Comparison of ENCODE assay signal across 8 cellular contexts in the genomic region with DNA sequence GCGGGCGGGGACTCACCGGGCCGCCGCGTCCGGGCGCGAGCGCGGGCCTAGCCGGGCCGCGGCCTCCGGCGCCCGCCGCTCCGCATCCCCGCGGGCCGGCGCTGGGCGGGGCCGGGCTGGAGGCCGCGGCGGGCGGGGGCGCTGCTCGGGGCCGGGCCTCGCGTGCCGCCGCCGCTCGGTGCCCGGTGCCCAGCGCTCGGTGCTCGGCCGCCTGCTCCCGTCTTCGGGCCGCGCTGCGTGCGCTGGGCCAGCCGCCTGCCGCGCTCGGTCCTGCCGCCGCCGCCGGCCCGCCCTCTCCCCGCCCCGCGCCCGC. TPM values are rescaled to one million over a fixed set of nuclear protein-coding genes. Genes with fewer than 3 reads are reported as not detected.
DNase-seq lines count a peak whose midpoint lies in the region; ATAC-seq lines count a peak whose summit lies in the region.

A gene (minus strand): TSS at position 281 of the 313 bp plus-strand sequence. CDS start 3,105 bp downstream, outside the sequence.

- peaks cover 46% of the 10 kb centered on the region for H3K27me3 ChIP-seq in ectodermal cell (ENCODE audit: control insufficient read depth, insufficient read depth, low read length, poor library complexity, severe bottlenecking)
- H3K27me3 ChIP-seq in mucosa of rectum (ENCODE audit: control insufficient read depth in 2 of 2, insufficient read depth in 2 of 2, low read length in 2 of 2), result no peaks in the 10 kb centered on the region

- H3K27ac ChIP-seq in ectodermal cell (ENCODE audit: insufficient read depth, low read depth, low read length, poor library complexity, severe bottlenecking), result no peak within 1 kb of the TSS
- peak within 1 kb of the TSS; percentile 79 to 84 for H3K27ac ChIP-seq in mucosa of rectum (ENCODE audit: low read depth in 2 of 2, low read length in 2 of 2)

- DNase-seq in NCI-H128 (lab: John Stamatoyannopoulos, UW; ENCODE audit: unreplicated experiment), result peak; percentile 19
- DNase-seq in OCI-M1 (lab: John Stamatoyannopoulos, UW), result no peak
- DNase-seq in NCI-H1694 treated with DMSO at 0.1 percent for 48 hours (lab: John Stamatoyannopoulos, UW), result no peak

- H3K4me1 ChIP-seq in ectodermal cell (ENCODE audit: control insufficient read depth, insufficient read depth, low read length) (peaks cover 35% of the 10 kb centered on the region), mucosa of rectum (ENCODE audit: control insufficient read depth in 2 of 2, insufficient read depth in 2 of 2, low read length in 2 of 2) (peaks cover 40 to 61% of the 10 kb centered on the region in 2 donors)

- H3K9ac ChIP-seq in mucosa of rectum (ENCODE audit: low read depth in 1 of 2, low read length in 2 of 2), result peak within 1 kb of the TSS; percentile 83 to 86

- ATAC-seq in GM21381 (IDR thresholded peaks at IDR 0.05; ENCODE audit: unreplicated experiment) (peak; percentile 21), GM18520 (IDR thresholded peaks at IDR 0.05; ENCODE audit: unreplicated experiment) (no peak), HG02588 (IDR thresholded peaks at IDR 0.05; ENCODE audit: unreplicated experiment) (no peak)

- no peaks in the 10 kb centered on the region for H3K36me3 ChIP-seq in ectodermal cell (ENCODE audit: control insufficient read depth, insufficient read depth, low read length)
- peaks cover 0 to 12% of the 10 kb centered on the region in 2 donors for H3K36me3 ChIP-seq in mucosa of rectum (ENCODE audit: control insufficient read depth in 2 of 2, insufficient read depth in 2 of 2, low read length in 2 of 2)

- peak within 1 kb of the TSS; percentile 44 for H3K4me3 ChIP-seq in ectodermal cell (ENCODE audit: insufficient read depth, low read depth, low read length)
- H3K4me3 ChIP-seq in mucosa of rectum (ENCODE audit: low read length in 2 of 2), result peak within 1 kb of the TSS; percentile 73 to 74

- 0% methylated on average over 61 of the region's 62 CpGs for WGBS in ectodermal cell, 2 experiments

- no peaks in the 10 kb centered on the region for H3K9me3 ChIP-seq in ectodermal cell (ENCODE audit: control insufficient read depth, low read length)
- H3K9me3 ChIP-seq in mucosa of rectum (ENCODE audit: control insufficient read depth in 2 of 2, low read length in 2 of 2), result no peaks in the 10 kb centered on the region

RNA-seq across cellular contexts. Expression of the gene that starts here (rescaled TPM):
- polyA plus RNA-seq in ectodermal cell (2013, experiment 1 of 4), result 85.5 TPM
- polyA plus RNA-seq in ectodermal cell (2013, experiment 2 of 4), result 81.3 TPM
- polyA plus RNA-seq in ectodermal cell (2013, experiment 3 of 4), result 59.4 TPM
- polyA plus RNA-seq in ectodermal cell (2013, experiment 4 of 4), result 66.3 TPM
